In genomic region chr1:157163273-157164127, GRCh38 we compare ENCODE assay signal across 8 cellular contexts. TPM values are rescaled to one million over a fixed set of nuclear protein-coding genes. Genes with fewer than 3 reads are reported as not detected.
DNase-seq lines count a peak whose midpoint lies in the region; ATAC-seq, FAIRE-seq and TF ChIP-seq lines count a peak whose summit lies in the region.

No MANE protein-coding gene starts in this region.

- in situ Hi-C loops in SK-MEL-5 (cut with HindIII; ENCODE audit: low pct_unique_long_range_greater_than_20kb, low sequenced_read_pairs): no loop called here

- peaks cover 15% of the 10 kb centered on the region for H3K27me3 Mint-ChIP-seq in progenitor cell of endocrine pancreas

- peak overlapping the region; percentile 15 for H3K4me3 Mint-ChIP-seq in progenitor cell of endocrine pancreas (ENCODE audit: low read depth)

- no peaks in the 10 kb centered on the region for H3K36me3 Mint-ChIP-seq in progenitor cell of endocrine pancreas (ENCODE audit: insufficient read depth)

- TF ChIP-seq CTCF in LNCAP (IDR thresholded peaks at IDR 0.05) (peak; percentile 99), progenitor cell of endocrine pancreas (IDR thresholded peaks at IDR 0.05; ENCODE audit: unreplicated experiment) (peak; percentile 91)

- H3K9ac ChIP-seq in ES-I3 (ENCODE audit: low read depth, low read length): peak overlapping the region; percentile 36; the same call in 1 of the 2 replicates

- H3K9me3 Mint-ChIP-seq in progenitor cell of endocrine pancreas (ENCODE audit: low read depth): no peaks in the 10 kb centered on the region

- peaks cover 21% of the 10 kb centered on the region for H3K4me1 Mint-ChIP-seq in progenitor cell of endocrine pancreas (ENCODE audit: low read depth)

- peaks cover 26% of the 10 kb centered on the region for H3K4me1 ChIP-seq in ES-I3 (ENCODE audit: insufficient read depth, low read length)

- DNase-seq in SK-MEL-5 (ENCODE audit: low read depth, low spot score) (peak; percentile 73), Right ventricle myocardium superior (peak; percentile 76), progenitor cell of endocrine pancreas (ENCODE audit: low spot score, unreplicated experiment) (peak; percentile 79), urothelium cell line (ENCODE audit: low spot score) (peak; percentile 84)
- DNase-seq in activated naive CD4-positive, alpha-beta T cell treated with Interleukin-2 at 50 U/mL for 16 hours: peak; percentile 78

- H3K36me3 ChIP-seq in ES-I3 (ENCODE audit: insufficient read depth, low read length): no peaks in the 10 kb centered on the region

- no peak for FAIRE-seq in urothelium cell line (lab: Jason Lieb, UNC)

- no peaks in the 10 kb centered on the region for H3K9me3 ChIP-seq in ES-I3 (ENCODE audit: control insufficient read depth, insufficient read depth, low read length)

- H3K27ac Mint-ChIP-seq in progenitor cell of endocrine pancreas: peak overlapping the region; percentile 29

- ATAC-seq in Right ventricle myocardium superior (ENCODE audit: poor library complexity): peak; percentile 77
- ATAC-seq in GM18861 (IDR thresholded peaks at IDR 0.05; ENCODE audit: unreplicated experiment): no peak

- intact Hi-C loops in Right ventricle myocardium superior (cut with DNase I): no loop called here

RNA-seq across cellular contexts. Expression of gene ETV3, which starts 25.3 kb away (rescaled TPM):
- 22.6 and 24.0 TPM in 2 replicates for total RNA-seq in SK-MEL-5 (2014; rRNA removed; shearing (Covaris generic))
- polyA plus RNA-seq in SK-MEL-5 (2015; cell fraction: cytosol; rRNA removed): 15.4 and 20.7 TPM in 2 replicates
- polyA plus RNA-seq in SK-MEL-5 (2015; cell fraction: nucleus; rRNA removed): 21.9 and 22.0 TPM in 2 replicates
- 16.4 TPM for total RNA-seq in Right ventricle myocardium superior
- 31.8 and 32.5 TPM in 2 replicates for total RNA-seq in progenitor cell of endocrine pancreas
